30 cellular contexts compared by ENCODE assay signal in genomic region chr2:202877699-202878098, GRCh38.
"Had no signal": no experiment of that assay in that cellular context is flagged by ENCODE, and none has a peak within 500 bp of the region (broad histone marks: within the 10 kb centered on the region; RNA-seq: fewer than 3 reads in every experiment).

No MANE protein-coding gene starts in this region.

- H3K27me3 ChIP-seq: ascending aorta, cardiac muscle cell had no signal

- DNase-seq: activated B cell treated with CpG ODN at 0.5 μM for 24 hours; activated CD4-positive, alpha-beta memory T cell treated with anti-CD3 and anti-CD28 coated beads for 36 hours; activated CD4-positive, alpha-beta T cell treated with anti-CD3 and anti-CD28 coated beads for 4 hours; activated CD4-positive, alpha-beta T cell treated with anti-CD3 and anti-CD28 coated beads, Interleukin-2, amount 10 ng/mL, durations not matched to agents 24 days and 14 days; activated CD4-positive, alpha-beta T cell treated with anti-CD3 and anti-CD28 coated beads, Interleukin-2, amount 50 U/mL, for 1 hour; activated CD4-positive, alpha-beta T cell treated with anti-CD3 and anti-CD28 coated beads, Interleukin-2, amount 50 U/mL, for 4 hours; activated CD4-positive, CD25-positive, alpha-beta regulatory T cell treated with anti-CD3 and anti-CD28 coated beads, Interleukin-2, amount 50 U/mL, for 72 hours; activated CD8-positive, alpha-beta memory T cell treated with anti-CD3 and anti-CD28 coated beads, Interleukin-2, amount 50 U/mL, for 4 hours; activated CD8-positive, alpha-beta T cell treated with anti-CD3 and anti-CD28 coated beads for 36 hours; activated gamma-delta T cell; activated naive CD4-positive, alpha-beta T cell treated with anti-CD3 and anti-CD28 coated beads, Interleukin-2, amount 10 ng/mL, durations not matched to agents 7 days and 5 days; activated naive CD4-positive, alpha-beta T cell treated with Interleukin-2 at 50 U/mL for 16 hours; activated naive CD8-positive, alpha-beta T cell treated with anti-CD3 and anti-CD28 coated beads, Interleukin-2, amount 10 ng/mL, durations not matched to agents 7 days and 5 days; activated naive CD8-positive, alpha-beta T cell treated with anti-CD3 and anti-CD28 coated beads, Interleukin-2, amount 50 U/mL, for 24 hours; activated T-cell treated with anti-CD3 and anti-CD28 coated beads for 4 hours; activated T-cell treated with anti-CD3 and anti-CD28 coated beads, Interleukin-2, amount 50 U/mL, for 1 hour; activated T-cell treated with anti-CD3 and anti-CD28 coated beads, Interleukin-2, amount 50 U/mL, for 4 hours; activated T-cell treated with anti-CD3 and anti-CD28 coated beads, Interleukin-2, amount 50 U/mL, for 72 hours; amygdala; anterior cingulate cortex; caudate nucleus; cerebellar nuclear complex; T-helper 2 cell; T-helper 9 cell had no signal

- FAIRE-seq: bronchial epithelial cell, TTC549 had no signal

- H3K4me1 ChIP-seq: ascending aorta had no signal

- ATAC-seq: activated CD8-positive, alpha-beta T cell treated with anti-CD3 and anti-CD28 coated beads for 36 hours; activated naive CD8-positive, alpha-beta T cell treated with anti-CD3 and anti-CD28 coated beads, Interleukin-2, amount 50 U/mL, for 24 hours; activated T-cell treated with anti-CD3 and anti-CD28 coated beads, Interleukin-2, amount 50 U/mL, for 4 hours; activated T-cell treated with anti-CD3 and anti-CD28 coated beads, Interleukin-2, amount 50 U/mL, for 72 hours; activated T-helper 17 cell treated with anti-CD3 and anti-CD28 coated beads, Interleukin-2, amount 50 U/mL, for 72 hours had no signal

- H3K27ac ChIP-seq: ascending aorta, cardiac muscle cell, VCaP had no signal

- H3K9me3 ChIP-seq: ascending aorta had no signal

- H3K4me3 ChIP-seq: ascending aorta, cardiac muscle cell had no signal
